ENCODE assay signal across 8 cellular contexts in the genomic region with DNA sequence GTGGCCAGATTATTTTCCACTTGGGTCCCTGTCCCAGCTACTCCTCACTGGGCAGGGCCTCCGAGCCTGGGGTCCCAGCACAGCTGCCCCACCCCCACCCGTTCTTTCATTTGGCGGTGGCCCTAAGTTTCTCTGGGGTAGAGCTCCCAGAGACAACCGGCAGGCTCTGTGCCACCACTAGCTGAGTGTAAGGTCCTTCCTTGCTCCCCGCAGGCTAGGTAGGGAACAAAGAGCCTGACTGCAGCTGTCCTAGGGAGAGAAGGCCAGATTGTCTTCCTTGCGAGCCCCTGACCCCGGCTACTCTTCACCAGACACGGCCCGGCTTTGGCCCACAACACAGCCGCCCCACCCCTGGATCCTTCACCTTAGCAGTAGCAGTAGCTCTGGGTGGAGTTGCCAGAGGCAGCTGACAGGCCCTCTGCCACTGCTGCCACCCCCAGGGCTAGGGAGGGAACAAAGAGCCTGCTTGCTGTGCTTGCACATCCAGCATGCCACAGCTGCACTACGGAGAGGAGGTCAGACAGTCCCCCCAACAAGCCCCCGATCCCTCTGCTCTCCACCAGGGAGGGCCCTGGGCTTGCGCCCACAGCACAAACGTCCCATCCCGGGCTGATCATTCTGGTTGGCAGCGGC.
DNase-seq lines count a peak whose midpoint lies in the region; ATAC-seq lines count a peak whose summit lies in the region.
"Not testable (repeated sequence)": the region's sequence is repeated elsewhere in the genome, so short reads cannot be mapped to it uniquely, and the experiment has no call there.

No MANE protein-coding gene starts in this region.

- not testable (repeated sequence) for H3K4me3 Mint-ChIP-seq in activated CD4-positive, alpha-beta T cell treated with anti-CD3 and anti-CD28 coated beads, Interleukin-2, amount 10 ng/mL, durations not matched to agents 7 days and 5 days; activated naive CD8-positive, alpha-beta T cell treated with anti-CD3 and anti-CD28 coated beads, Interleukin-2, amount 50 U/mL, for 24 hours; stimulated activated naive CD8-positive, alpha-beta T cell treated with anti-CD3 and anti-CD28 coated beads, Interleukin-15, amount 100 ng/mL, for 72 hours

- not testable (repeated sequence) for H3K27me3 Mint-ChIP-seq in activated CD4-positive, alpha-beta T cell treated with anti-CD3 and anti-CD28 coated beads, Interleukin-2, amount 10 ng/mL, durations not matched to agents 7 days and 5 days; activated naive CD8-positive, alpha-beta T cell treated with anti-CD3 and anti-CD28 coated beads, Interleukin-2, amount 50 U/mL, for 24 hours; stimulated activated naive CD8-positive, alpha-beta T cell treated with anti-CD3 and anti-CD28 coated beads, Interleukin-15, amount 100 ng/mL, for 72 hours

- not testable (repeated sequence) for H3K4me1 Mint-ChIP-seq in activated CD4-positive, alpha-beta T cell treated with anti-CD3 and anti-CD28 coated beads, Interleukin-2, amount 10 ng/mL, durations not matched to agents 7 days and 5 days; activated naive CD8-positive, alpha-beta T cell treated with anti-CD3 and anti-CD28 coated beads, Interleukin-2, amount 50 U/mL, for 24 hours; stimulated activated naive CD8-positive, alpha-beta T cell treated with anti-CD3 and anti-CD28 coated beads, Interleukin-15, amount 100 ng/mL, for 72 hours

- CTCF ChIA-PET in activated CD4-positive, alpha-beta T cell treated with anti-CD3 and anti-CD28 coated beads, Interleukin-2, amount 10 ng/mL, durations not matched to agents 7 days and 5 days (lab: Charles Lee): not testable (repeated sequence)

- not testable (repeated sequence) for H3K36me3 Mint-ChIP-seq in activated CD4-positive, alpha-beta T cell treated with anti-CD3 and anti-CD28 coated beads, Interleukin-2, amount 10 ng/mL, durations not matched to agents 7 days and 5 days (ENCODE audit: low read depth); activated naive CD8-positive, alpha-beta T cell treated with anti-CD3 and anti-CD28 coated beads, Interleukin-2, amount 50 U/mL, for 24 hours (ENCODE audit: low read depth)

- POLR2A ChIA-PET in activated CD4-positive, alpha-beta T cell treated with anti-CD3 and anti-CD28 coated beads, Interleukin-2, amount 10 ng/mL, durations not matched to agents 7 days and 5 days (lab: Charles Lee): not testable (repeated sequence)

- H3K9me3 Mint-ChIP-seq in activated CD4-positive, alpha-beta T cell treated with anti-CD3 and anti-CD28 coated beads, Interleukin-2, amount 10 ng/mL, durations not matched to agents 7 days and 5 days; activated naive CD8-positive, alpha-beta T cell treated with anti-CD3 and anti-CD28 coated beads, Interleukin-2, amount 50 U/mL, for 24 hours; stimulated activated naive CD8-positive, alpha-beta T cell treated with anti-CD3 and anti-CD28 coated beads, Interleukin-15, amount 100 ng/mL, for 72 hours: not testable (repeated sequence)

- ATAC-seq in GM18508 (IDR thresholded peaks at IDR 0.05; ENCODE audit: insufficient read depth, unreplicated experiment): peak; percentile 12
- peak; percentile 21 for ATAC-seq in GM19372 (IDR thresholded peaks at IDR 0.05; ENCODE audit: low read depth, unreplicated experiment)
- ATAC-seq in GM21717 (IDR thresholded peaks at IDR 0.05; ENCODE audit: unreplicated experiment): peak; percentile 57
- ATAC-seq in HG03064 (IDR thresholded peaks at IDR 0.05; ENCODE audit: low read depth, unreplicated experiment): peak; percentile 28
- peak; percentile 30 for ATAC-seq in HG03442 (IDR thresholded peaks at IDR 0.05; ENCODE audit: unreplicated experiment)
- ATAC-seq in activated naive CD8-positive, alpha-beta T cell treated with anti-CD3 and anti-CD28 coated beads, Interleukin-2, amount 50 U/mL, for 24 hours: peak; percentile 45
- ATAC-seq in stimulated activated naive CD8-positive, alpha-beta T cell treated with anti-CD3 and anti-CD28 coated beads, Interleukin-15, amount 100 ng/mL, for 72 hours: peak; percentile 63

- H3K27ac Mint-ChIP-seq in activated CD4-positive, alpha-beta T cell treated with anti-CD3 and anti-CD28 coated beads, Interleukin-2, amount 10 ng/mL, durations not matched to agents 7 days and 5 days: peak overlapping the region; percentile 31
- H3K27ac Mint-ChIP-seq in activated naive CD8-positive, alpha-beta T cell treated with anti-CD3 and anti-CD28 coated beads, Interleukin-2, amount 50 U/mL, for 24 hours; stimulated activated naive CD8-positive, alpha-beta T cell treated with anti-CD3 and anti-CD28 coated beads, Interleukin-15, amount 100 ng/mL, for 72 hours: not testable (repeated sequence)

- not testable (repeated sequence) for DNase-seq in activated CD4-positive, alpha-beta T cell treated with anti-CD3 and anti-CD28 coated beads, Interleukin-2, amount 10 ng/mL, durations not matched to agents 7 days and 5 days; activated naive CD8-positive, alpha-beta T cell treated with anti-CD3 and anti-CD28 coated beads, Interleukin-2, amount 50 U/mL, for 24 hours; stimulated activated naive CD8-positive, alpha-beta T cell treated with anti-CD3 and anti-CD28 coated beads, Interleukin-15, amount 100 ng/mL, for 72 hours

Comparison
In these comparisons a context has a peak if more than half of its experiments do, and no peak if none do; other contexts are left out.
1. ATAC-seq: peak in every context shown above with its lines; median percentile 63 in stimulated activated naive CD8-positive, alpha-beta T cell treated with anti-CD3 and anti-CD28 coated beads, Interleukin-15, amount 100 ng/mL, for 72 hours; 57 in GM21717; 45 in activated naive CD8-positive, alpha-beta T cell treated with anti-CD3 and anti-CD28 coated beads, Interleukin-2, amount 50 U/mL, for 24 hours; 30 in HG03442; 28 in HG03064; 21 in GM19372; 12 in GM18508.